8 cellular contexts compared by ENCODE assay signal in the genomic region with DNA sequence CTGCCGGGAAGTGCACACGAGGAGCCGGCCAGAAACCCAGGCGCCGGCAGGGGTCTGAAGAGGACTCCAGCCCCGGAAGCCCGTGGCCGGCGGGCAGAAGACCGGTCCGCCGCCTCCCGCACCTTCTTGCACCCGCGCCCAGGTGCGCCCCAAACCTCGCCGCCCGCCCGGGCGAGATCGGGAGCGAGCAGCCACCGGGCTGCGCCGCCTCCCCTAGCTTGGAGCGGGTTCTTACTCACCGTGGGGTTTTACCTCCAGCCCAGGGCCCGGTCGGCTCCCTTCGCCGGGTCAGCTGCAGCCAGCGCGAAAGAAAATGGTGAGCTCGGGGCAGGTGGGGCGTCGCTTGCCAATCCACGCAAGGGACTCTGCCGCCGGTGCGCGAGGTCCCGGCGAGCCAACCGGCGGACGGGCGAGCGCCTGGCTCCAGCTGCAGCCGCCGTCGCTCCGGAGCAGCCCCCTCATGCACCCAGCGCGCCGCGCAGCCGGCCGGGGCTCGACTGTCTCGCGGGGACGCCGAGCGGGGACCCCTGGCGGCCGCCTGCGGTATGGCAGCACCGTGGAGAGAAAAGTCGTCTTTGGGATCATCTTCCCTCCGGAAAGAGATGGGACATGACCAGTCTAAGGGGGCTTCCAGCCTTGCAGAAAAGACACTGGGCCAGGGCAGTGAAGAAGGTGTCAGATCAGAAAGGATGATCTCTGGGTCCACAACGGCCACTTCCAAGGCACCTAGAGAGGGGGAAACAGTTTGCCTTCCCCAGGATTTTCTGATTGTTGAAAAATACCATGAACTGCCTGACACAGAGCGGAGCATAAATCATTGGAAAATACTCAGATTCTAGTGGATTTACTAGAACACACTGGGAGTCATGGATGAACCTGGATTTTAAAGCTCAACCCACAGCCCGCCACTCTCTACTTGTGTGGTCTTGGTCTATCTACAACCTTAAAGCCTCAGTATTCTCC. TPM values are rescaled to one million over a fixed set of nuclear protein-coding genes. Genes with fewer than 3 reads are reported as not detected.
DNase-seq lines count a peak whose midpoint lies in the region; ATAC-seq and TF ChIP-seq lines count a peak whose summit lies in the region.

A gene (minus strand): TSS at position 499 of the 963 bp plus-strand sequence. CDS start 74,264 bp downstream, outside the sequence.

- H3K27me3 ChIP-seq in DND-41 (ENCODE audit: insufficient read depth, low read length, poor library complexity) (peaks cover 34% of the 10 kb centered on the region), KMS-11 (ENCODE audit: insufficient read depth, low read depth) (peaks cover 2% of the 10 kb centered on the region; the same call in 1 of the 2 replicates), cardiac muscle cell (peaks cover 10% of the 10 kb centered on the region), parathyroid adenoma (ENCODE audit: control insufficient read depth, insufficient read depth, low read length) (no peaks in the 10 kb centered on the region), thyroid gland (no peaks in the 10 kb centered on the region)

- peak within 1 kb of the TSS; percentile 35; the same call in 1 of the 2 replicates for H3K9ac ChIP-seq in DND-41 (ENCODE audit: low read depth, low read length)
- no peak within 1 kb of the TSS; the same call in 1 of the 2 replicates for H3K9ac ChIP-seq in KMS-11
- H3K9ac ChIP-seq in parathyroid adenoma: no peak within 1 kb of the TSS

- TF ChIP-seq POLR2A in thyroid gland (IDR thresholded peaks at IDR 0.05): peak in 1 of 2 donors; percentile 79

- H3K4me1 ChIP-seq in DND-41 (ENCODE audit: insufficient read depth, low read length) (peaks cover 11% of the 10 kb centered on the region; the same call in 1 of the 2 replicates), KMS-11 (ENCODE audit: low read depth, poor library complexity, severe bottlenecking) (no peaks in the 10 kb centered on the region), cardiac muscle cell (ENCODE audit: low read depth) (no peaks in the 10 kb centered on the region), parathyroid adenoma (no peaks in the 10 kb centered on the region), thyroid gland (peaks cover 27 to 35% of the 10 kb centered on the region in 2 donors)

- intact Hi-C loops in thyroid gland (cut with DNase I): loop anchor here (5.0 kb wide), 1 partner anchor 197 kb away; no protein-coding TSS in a partner anchor

- H3K4me2 ChIP-seq in DND-41 (ENCODE audit: insufficient read depth, low read length): peak within 1 kb of the TSS; percentile 83
- H3K4me2 ChIP-seq in KMS-11: peak within 1 kb of the TSS; percentile 82
- H3K4me2 ChIP-seq in parathyroid adenoma (ENCODE audit: low read length): peak within 1 kb of the TSS; percentile 92

- peak within 1 kb of the TSS; percentile 51 for H2AFZ ChIP-seq in DND-41 (ENCODE audit: low read depth, low read length)
- peak within 1 kb of the TSS; percentile 85 for H2AFZ ChIP-seq in KMS-11 (ENCODE audit: low read depth)
- peak within 1 kb of the TSS; percentile 66 for H2AFZ ChIP-seq in parathyroid adenoma

- TF ChIP-seq CTCF in DND-41 (IDR thresholded peaks at IDR 0.05; ENCODE audit: borderline replicate concordance, extremely low read depth, low read length, poor library complexity, severe bottlenecking) (peak; percentile 80), KMS-11 (conservative IDR thresholded peaks at IDR 0.05; ENCODE audit: low read depth, low read length) (peak; percentile 80), cardiac muscle cell (IDR thresholded peaks at IDR 0.05; ENCODE audit: low read depth, low read length) (peak; percentile 90), parathyroid adenoma (IDR thresholded peaks at IDR 0.05) (peak; percentile 75), thyroid gland (IDR thresholded peaks at IDR 0.05) (peak; percentile 58 to 98 (median 96))

- peak; percentile 68 for DNase-seq in DND-41
- DNase-seq in SKM-1 treated with dmso at 0.1 percent for 144 hours (lab: John Stamatoyannopoulos, UW; ENCODE audit: unreplicated experiment): peak; percentile 65
- peak; percentile 53 for DNase-seq in activated naive CD8-positive, alpha-beta T cell treated with anti-CD3 and anti-CD28 coated beads, Interleukin-2, amount 50 U/mL, for 16 hours (ENCODE audit: low read depth, low spot score)
- peak; percentile 77 to 87 for DNase-seq in cardiac muscle cell (ENCODE audit: low read depth in 1 of 2, low spot score in 1 of 2)
- DNase-seq in thyroid gland: peak; percentile 79 to 88

- H4K20me1 ChIP-seq in DND-41 (ENCODE audit: insufficient read depth, low read length) (0 out of 2 replicates have a peak, but pooled peaks cover 3% of the 10 kb centered on the region), KMS-11 (ENCODE audit: insufficient read depth) (no peaks in the 10 kb centered on the region)

- ATAC-seq in DND-41 (ENCODE audit: insufficient read depth, low read depth) (peak; percentile 97), GM21737 (IDR thresholded peaks at IDR 0.05; ENCODE audit: unreplicated experiment) (peak; percentile 77)

- H3K27ac ChIP-seq in DND-41 (ENCODE audit: low read length) (no peak within 1 kb of the TSS), KMS-11 (no peak within 1 kb of the TSS), cardiac muscle cell (no peak within 1 kb of the TSS), parathyroid adenoma (peak within 1 kb of the TSS; percentile 15), thyroid gland (peak within 1 kb of the TSS; percentile 91 to 92 (median 91))

- 15 to 50% methylated on average over 4 to 13 of the region's 74 CpGs for WGBS in thyroid gland, 2 donors

- no peaks in the 10 kb centered on the region for H3K79me2 ChIP-seq in DND-41 (ENCODE audit: insufficient read depth, low read length)
- no peaks in the 10 kb centered on the region for H3K79me2 ChIP-seq in KMS-11 (ENCODE audit: insufficient read depth, low read depth)
- H3K79me2 ChIP-seq in parathyroid adenoma: no peaks in the 10 kb centered on the region

- H3K4me3 ChIP-seq in DND-41 (ENCODE audit: low read depth in 1 of 2, low read length in 2 of 2) (peak within 1 kb of the TSS in 1 of 2 experiments; percentile 52; a peak in 2 of 4 replicates), KMS-11 (IDR thresholded peaks at IDR 0.05; ENCODE audit: insufficient read depth, low read depth, low read length) (no peak within 1 kb of the TSS), cardiac muscle cell (peak within 1 kb of the TSS; percentile 51), parathyroid adenoma (ENCODE audit: low read depth, low read length) (peak within 1 kb of the TSS; percentile 68), thyroid gland (replicated peaks in 1 of 3) (peak within 1 kb of the TSS; percentile 24 to 96 (median 79))

- H3K9me3 ChIP-seq in DND-41 (ENCODE audit: insufficient read depth, low read length, severe bottlenecking) (no peaks in the 10 kb centered on the region), cardiac muscle cell (ENCODE audit: low read depth) (no peaks in the 10 kb centered on the region), parathyroid adenoma (ENCODE audit: control insufficient read depth, low read length) (no peaks in the 10 kb centered on the region), thyroid gland (no peaks in the 10 kb centered on the region)

- no peaks in the 10 kb centered on the region for H3K36me3 ChIP-seq in DND-41 (ENCODE audit: insufficient read depth, low read length)
- H3K36me3 ChIP-seq in KMS-11 (ENCODE audit: insufficient read depth): no peaks in the 10 kb centered on the region
- no peaks in the 10 kb centered on the region for H3K36me3 ChIP-seq in cardiac muscle cell
- no peaks in the 10 kb centered on the region for H3K36me3 ChIP-seq in parathyroid adenoma (ENCODE audit: control insufficient read depth, insufficient read depth, low read length)
- H3K36me3 ChIP-seq in thyroid gland: no peaks in the 10 kb centered on the region

RNA-seq across cellular contexts. Expression of the gene that starts here (rescaled TPM):
- total RNA-seq in cardiac muscle cell (0.56 and 0.74 TPM in 2 replicates), thyroid gland (10 to 100 TPM in 3 of 4 donors, 1 to 10 TPM in 1; 9.8 to 17.6 (median 14.6) TPM)
- 0.81 and 1.7 TPM in 2 replicates for polyA plus RNA-seq in cardiac muscle cell

Comparison
In these comparisons a context has a peak if more than half of its experiments do, and no peak if none do; other contexts are left out.
1. H3K27ac ChIP-seq: peak in parathyroid adenoma (single experiment) and thyroid gland (3 of 3); none in DND-41 (single experiment), KMS-11 (single experiment) and cardiac muscle cell (single experiment).
2. Peak in every context shown above with its lines, with median percentiles within 50 percentile points of each other: DNase-seq, H2AFZ ChIP-seq, H3K4me2 ChIP-seq and CTCF ChIP-seq.